In the genomic region with DNA sequence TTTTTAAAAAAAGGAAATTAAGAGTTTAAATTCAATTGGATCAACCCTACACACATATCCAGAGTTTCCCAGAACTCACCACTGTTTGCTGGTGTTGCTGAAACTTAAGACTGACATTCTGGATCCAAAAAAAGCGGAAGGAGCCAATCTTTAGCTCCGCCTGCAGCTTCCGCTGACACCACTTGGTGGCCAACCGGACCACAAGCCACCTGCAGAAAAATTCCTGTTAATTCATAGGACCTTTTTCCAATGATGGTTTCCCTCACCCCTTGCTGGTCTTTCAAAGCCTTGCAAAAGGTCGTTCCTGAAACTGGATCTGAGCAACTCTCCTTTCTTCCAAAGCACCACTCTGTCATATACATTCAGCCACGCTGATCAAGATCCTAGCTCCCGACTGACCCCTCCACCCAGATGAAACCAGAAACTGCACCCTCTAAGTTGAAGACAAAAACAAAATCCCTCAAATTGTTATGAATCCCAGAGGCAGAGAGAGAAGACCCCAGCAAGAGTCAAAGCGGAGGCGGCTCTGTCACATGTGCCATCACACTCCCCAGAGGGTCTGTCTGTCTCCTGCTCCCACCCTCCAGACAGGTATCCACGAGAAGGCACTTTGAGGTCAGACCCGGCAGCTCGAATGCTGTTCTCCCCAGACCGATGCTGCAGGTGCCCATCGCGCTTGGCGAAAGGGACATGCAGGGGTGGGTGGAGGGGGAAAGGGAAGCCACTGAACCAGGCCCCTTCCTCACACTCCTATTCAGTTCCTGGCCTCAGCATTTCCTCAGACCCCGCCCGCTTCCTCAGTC, we compare ENCODE assay signal across 8 cellular contexts. TPM values are rescaled to one million over a fixed set of nuclear protein-coding genes. Genes with fewer than 3 reads are reported as not detected.
DNase-seq lines count a peak whose midpoint lies in the region; ATAC-seq and TF ChIP-seq lines count a peak whose summit lies in the region.

No MANE protein-coding gene starts in this region.

- peaks cover 22% of the 10 kb centered on the region for H3K4me1 Mint-ChIP-seq in type B pancreatic cell (ENCODE audit: unreplicated experiment)

- H3K27ac Mint-ChIP-seq in type B pancreatic cell = peak overlapping the region; percentile 91

- H3K4me3 Mint-ChIP-seq in type B pancreatic cell = peak overlapping the region; percentile 92

- H3K9me3 ChIP-seq in mononuclear cell (ENCODE audit: low read depth, low read length) = no peaks in the 10 kb centered on the region

- no peaks in the 10 kb centered on the region for H3K27me3 ChIP-seq in mononuclear cell (ENCODE audit: insufficient read depth, low read length)

- TF ChIP-seq CTCF in epithelial cell of proximal tubule (conservative IDR thresholded peaks at IDR 0.05; ENCODE audit: low read depth, low read length) (peak; percentile 65), type B pancreatic cell (conservative IDR thresholded peaks at IDR 0.05) (peak; percentile 78)

- H3K4me3 ChIP-seq in epithelial cell of proximal tubule (ENCODE audit: low read depth, low read length) (peak overlapping the region; percentile 84), mononuclear cell (ENCODE audit: low read length) (peak overlapping the region; percentile 90)

- ATAC-seq in GM21737 (IDR thresholded peaks at IDR 0.05; ENCODE audit: unreplicated experiment) = peak; percentile 3

- DNase-seq in EL (peak; percentile 63), NCI-H2171 (lab: John Stamatoyannopoulos, UW) (peak; percentile 16), epithelial cell of proximal tubule (ENCODE audit: low read depth) (no peak), type B pancreatic cell (ENCODE audit: extremely low spot score, unreplicated experiment) (no peak), NCI-H187 treated with DMSO at 0.1 percent for 48 hours (lab: John Stamatoyannopoulos, UW) (no peak)
- DNase-seq in activated CD4-positive, alpha-beta T cell treated with anti-CD3 and anti-CD28 coated beads, Interleukin-2, amount 50 U/mL, for 1 hour = peak; percentile 12

- H3K36me3 Mint-ChIP-seq in type B pancreatic cell = peaks cover 25% of the 10 kb centered on the region

- H3K9me3 Mint-ChIP-seq in type B pancreatic cell = no peaks in the 10 kb centered on the region

- no peaks in the 10 kb centered on the region for H3K27me3 Mint-ChIP-seq in type B pancreatic cell

- peaks cover 40% of the 10 kb centered on the region for H3K4me1 ChIP-seq in mononuclear cell (ENCODE audit: insufficient read depth, low read length)

RNA-seq across cellular contexts. Expression of a gene that starts 0.8 kb away (rescaled TPM):
- total RNA-seq in epithelial cell of proximal tubule (133 and 136 TPM in 2 replicates), mononuclear cell (85.2 TPM), type B pancreatic cell (ENCODE audit: low replicate concordance) (144 and 151 TPM in 2 replicates)

RNA-seq across cellular contexts. Expression of a gene that starts 17.5 kb away (rescaled TPM):
- total RNA-seq in epithelial cell of proximal tubule = 39.5 and 52.7 TPM in 2 replicates
- 31.3 TPM for total RNA-seq in mononuclear cell
- total RNA-seq in type B pancreatic cell (ENCODE audit: low replicate concordance) = 59.2 and 63.9 TPM in 2 replicates

RNA-seq across cellular contexts. Expression of a gene that starts 17.8 kb away (rescaled TPM):
- total RNA-seq in epithelial cell of proximal tubule = 17.2 and 21.7 TPM in 2 replicates
- 80.9 TPM for total RNA-seq in mononuclear cell
- 61.3 and 69.2 TPM in 2 replicates for total RNA-seq in type B pancreatic cell (ENCODE audit: low replicate concordance)

RNA-seq across cellular contexts. Expression of a gene that starts 30.2 kb away (rescaled TPM):
- total RNA-seq in epithelial cell of proximal tubule = 3.0 and 4.3 TPM in 2 replicates
- 4.9 TPM for total RNA-seq in mononuclear cell
- 17.5 and 27.7 TPM in 2 replicates for total RNA-seq in type B pancreatic cell (ENCODE audit: low replicate concordance)

RNA-seq across cellular contexts. Expression of a gene that starts 45.4 kb away (rescaled TPM):
- total RNA-seq in epithelial cell of proximal tubule (99.2 and 104 TPM in 2 replicates), mononuclear cell (9.6 TPM), type B pancreatic cell (ENCODE audit: low replicate concordance) (30.9 and 88.3 TPM in 2 replicates)

Comparison
In these comparisons a context has a peak if more than half of its experiments do, and no peak if none do; other contexts are left out.
1. DNase-seq: peak in EL (single experiment), NCI-H2171 (single experiment) and activated CD4-positive, alpha-beta T cell treated with anti-CD3 and anti-CD28 coated beads, Interleukin-2, amount 50 U/mL, for 1 hour (single experiment); none in epithelial cell of proximal tubule (single experiment), type B pancreatic cell (single experiment) and NCI-H187 treated with DMSO at 0.1 percent for 48 hours (single experiment).